Comparison of ENCODE assay signal across 1 cellular context in genomic region chr14:31508140-31508539, GRCh38.
TF ChIP-seq lines count a peak whose summit lies in the region.

No MANE protein-coding gene starts in this region.

TF ChIP-seq in H1, 55 proteins besides CTCF, POLR2A, EP300 and RAD21:
- no peak for TF ChIP-seq CHD1 (IDR thresholded peaks at IDR 0.05; ENCODE audit: low read depth, low read length)
- no peak for TF ChIP-seq NRF1 (IDR thresholded peaks at IDR 0.05; ENCODE audit: low read depth, low read length)
- no peak for TF ChIP-seq SRF (IDR thresholded peaks at IDR 0.05; ENCODE audit: low read depth, low read length)
- TF ChIP-seq NANOG (IDR thresholded peaks at IDR 0.05; ENCODE audit: insufficient read depth, low read depth, low read length, poor library complexity, severe bottlenecking): no peak
